Comparison of ENCODE assay signal across 8 cellular contexts in genomic region chrX:45070116-45071007, GRCh38.
A peak's percentile ranks its signal among the peaks of the same experiment; 100 is the strongest.
DNase-seq lines count a peak whose midpoint lies in the region; ATAC-seq and TF ChIP-seq lines count a peak whose summit lies in the region.

No MANE protein-coding gene starts in this region.

- peaks cover 4% of the 10 kb centered on the region for H3K36me3 ChIP-seq in cardiac muscle cell

- H3K4me1 Mint-ChIP-seq in endothelial cell (ENCODE audit: unreplicated experiment) (peaks cover 6% of the 10 kb centered on the region), natural killer cell (peaks cover 50 to 62% of the 10 kb centered on the region in 2 donors)

- no peak for TF ChIP-seq POLR2A in GM18505 (IDR thresholded peaks at IDR 0.05; ENCODE audit: borderline replicate concordance, extremely low read depth, insufficient read depth, insufficient read length)

- H3K36me3 Mint-ChIP-seq in endothelial cell (ENCODE audit: low read depth, unreplicated experiment): peaks cover 7% of the 10 kb centered on the region
- H3K36me3 Mint-ChIP-seq in natural killer cell: no peaks in the 10 kb centered on the region

- no peaks in the 10 kb centered on the region for H3K27me3 ChIP-seq in cardiac muscle cell

- H3K27me3 Mint-ChIP-seq in endothelial cell (ENCODE audit: unreplicated experiment) (no peaks in the 10 kb centered on the region), natural killer cell (ENCODE audit: low read depth in 2 of 2) (no peaks in the 10 kb centered on the region)

- TF ChIP-seq EP300 in Ishikawa (IDR thresholded peaks at IDR 0.05; ENCODE audit: borderline replicate concordance): no peak

- peak overlapping the region; percentile 20 for H3K27ac ChIP-seq in cardiac muscle cell

- TF ChIP-seq RAD21 in Ishikawa (IDR thresholded peaks at IDR 0.05; ENCODE audit: low read depth): peak; percentile 60

- ATAC-seq in natural killer cell (peak in 2 of 3 donors; percentile 30 to 58), GM18505 (IDR thresholded peaks at IDR 0.05; ENCODE audit: unreplicated experiment) (no peak), HG03460 (IDR thresholded peaks at IDR 0.05; ENCODE audit: unreplicated experiment) (no peak)

- H3K9me3 Mint-ChIP-seq in endothelial cell (ENCODE audit: unreplicated experiment): no peaks in the 10 kb centered on the region
- H3K9me3 Mint-ChIP-seq in natural killer cell: no peaks in the 10 kb centered on the region

- no peaks in the 10 kb centered on the region for H3K4me1 ChIP-seq in cardiac muscle cell (ENCODE audit: low read depth)

- H3K27ac Mint-ChIP-seq in endothelial cell (ENCODE audit: unreplicated experiment) (no peak overlapping the region), natural killer cell (peak overlapping the region; percentile 77 to 85)

- no peak overlapping the region for H3K4me3 ChIP-seq in cardiac muscle cell

- intact Hi-C loops in cardiac septum (cut with DNase I) (loop anchor here (5.0 kb wide), 2 partner anchors 117 to 198 kb away; partner anchors contain the start of gene KDM6A), natural killer cell (cut with micrococcal nuclease) (no loop called here)

- peak; percentile 59 for TF ChIP-seq CTCF in cardiac muscle cell (IDR thresholded peaks at IDR 0.05; ENCODE audit: low read depth, low read length)
- peak; percentile 27 for TF ChIP-seq CTCF in endothelial cell (IDR thresholded peaks at IDR 0.05; ENCODE audit: unreplicated experiment)
- TF ChIP-seq CTCF in natural killer cell (IDR thresholded peaks at IDR 0.05): peak; percentile 53

- peak; percentile 29 to 69 for DNase-seq in cardiac muscle cell (ENCODE audit: low read depth in 1 of 2, low spot score in 1 of 2)
- DNase-seq in cardiac septum (ENCODE audit: low spot score): no peak
- DNase-seq in SKM-1 treated with dmso at 0.1 percent for 144 hours (lab: John Stamatoyannopoulos, UW; ENCODE audit: unreplicated experiment): peak; percentile 0
- DNase-seq in endothelial cell (ENCODE audit: low spot score): no peak
- DNase-seq in natural killer cell: no peak

- H3K4me3 Mint-ChIP-seq in endothelial cell (ENCODE audit: unreplicated experiment): no peak overlapping the region
- peak overlapping the region; percentile 28 for H3K4me3 Mint-ChIP-seq in natural killer cell

- no peaks in the 10 kb centered on the region for H3K9me3 ChIP-seq in cardiac muscle cell (ENCODE audit: low read depth)

TF ChIP-seq in Ishikawa, 13 proteins besides CTCF, POLR2A, EP300 and RAD21:
- no peak for TF ChIP-seq CREB1 (IDR thresholded peaks at IDR 0.05; ENCODE audit: low read depth)
- no peak for TF ChIP-seq ZBTB7A (IDR thresholded peaks at IDR 0.05; ENCODE audit: low read depth)
- no peak for TF ChIP-seq USF1 (IDR thresholded peaks at IDR 0.05)
- TF ChIP-seq TEAD4 (IDR thresholded peaks at IDR 0.05): no peak
- no peak for TF ChIP-seq FOXM1 (IDR thresholded peaks at IDR 0.05; ENCODE audit: borderline replicate concordance, low read depth)
- TF ChIP-seq TAF1 (IDR thresholded peaks at IDR 0.05; ENCODE audit: low read depth): no peak
- no peak for TF ChIP-seq CEBPB (IDR thresholded peaks at IDR 0.05)
- TF ChIP-seq TCF12 (IDR thresholded peaks at IDR 0.05; ENCODE audit: low read depth): no peak
- no peak for TF ChIP-seq YY1 (IDR thresholded peaks at IDR 0.05; ENCODE audit: low read depth)
- TF ChIP-seq NFIC (IDR thresholded peaks at IDR 0.05): no peak
- no peak for TF ChIP-seq REST (IDR thresholded peaks at IDR 0.05; ENCODE audit: low read depth)
- no peak for TF ChIP-seq EGR1 (IDR thresholded peaks at IDR 0.05)
- TF ChIP-seq MAX (IDR thresholded peaks at IDR 0.05): no peak

Comparison
In these comparisons a context has a peak if more than half of its experiments do, and no peak if none do; other contexts are left out.
1. DNase-seq: peak in cardiac muscle cell (2 of 2) and SKM-1 treated with dmso at 0.1 percent for 144 hours (single experiment); none in cardiac septum (single experiment), endothelial cell (single experiment) and natural killer cell (single experiment).
2. ATAC-seq: peak in natural killer cell (2 of 3); none in GM18505 (single experiment) and HG03460 (single experiment).
3. Peak in every context shown above with its lines, with median percentiles within 50 percentile points of each other: CTCF ChIP-seq.